ENCODE assay signal across 8 cellular contexts in the genomic region with DNA sequence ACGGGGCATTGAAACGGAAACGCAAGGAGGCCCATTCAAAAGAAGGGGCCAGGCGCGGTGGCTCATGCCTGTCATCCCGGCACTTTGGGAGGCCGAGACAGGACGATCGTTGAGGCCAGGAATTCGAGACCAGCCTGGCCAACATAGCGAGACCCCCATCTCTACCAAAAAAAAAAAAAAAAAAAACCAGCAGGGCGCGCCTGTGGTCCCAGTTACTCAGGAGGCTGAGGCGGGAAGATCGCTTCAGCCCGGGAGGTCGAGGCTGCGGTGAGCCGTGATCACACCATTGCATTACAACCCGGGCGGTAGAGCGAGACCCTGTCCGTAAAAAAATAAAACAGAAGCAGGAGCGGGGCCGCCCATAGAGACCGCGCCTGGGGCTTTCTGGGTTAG. TPM values are rescaled to one million over a fixed set of nuclear protein-coding genes. Genes with fewer than 3 reads are reported as not detected.
A peak's percentile ranks its signal among the peaks of the same experiment; 100 is the strongest.
DNase-seq lines count a peak whose midpoint lies in the region; ATAC-seq and TF ChIP-seq lines count a peak whose summit lies in the region.

No MANE protein-coding gene starts in this region.

- H3K27ac Mint-ChIP-seq in CD14-positive monocyte (peak overlapping the region; percentile 60 to 89 (median 80)), nephron (peak overlapping the region in 2 of 3 experiments; percentile 51 to 97)

- H3K4me3 Mint-ChIP-seq in CD14-positive monocyte (peak overlapping the region; percentile 80 to 82), nephron (peak overlapping the region; percentile 84 to 89 (median 85))

- intact Hi-C loops in CD14-positive monocyte (cut with micrococcal nuclease), result loop anchor here in 1 of 2 donors (10.0 kb wide), 1 partner anchor 55 kb away; no protein-coding TSS in a partner anchor

- H3K4me1 Mint-ChIP-seq in CD14-positive monocyte, result peaks cover 36% of the 10 kb centered on the region
- peaks cover 39% of the 10 kb centered on the region for H3K4me1 Mint-ChIP-seq in nephron

- no peak for DNase-seq in CD14-positive monocyte (ENCODE audit: low spot score)
- DNase-seq in HK-2 (ENCODE audit: unreplicated experiment), result peak; percentile 37
- DNase-seq in choroid plexus epithelial cell (ENCODE audit: low read depth), result no peak
- DNase-seq in cerebellar cortex (ENCODE audit: low spot score), result no peak
- DNase-seq in pons (ENCODE audit: low spot score), result no peak

- H3K27me3 Mint-ChIP-seq in CD14-positive monocyte (ENCODE audit: low read depth in 3 of 3) (peaks cover 6 to 7% (median 6%) of the 10 kb centered on the region in 3 donors), nephron (ENCODE audit: low read depth) (no peaks in the 10 kb centered on the region)

- H3K4me3 ChIP-seq in choroid plexus epithelial cell (ENCODE audit: low read depth, low read length), result peak overlapping the region; percentile 93

- H3K36me3 Mint-ChIP-seq in CD14-positive monocyte (peaks cover 16 to 35% of the 10 kb centered on the region in 2 donors), nephron (ENCODE audit: low read depth) (peaks cover 18% of the 10 kb centered on the region)

- ATAC-seq in HG03280 (IDR thresholded peaks at IDR 0.05; ENCODE audit: unreplicated experiment) (no peak), HG03159 (IDR thresholded peaks at IDR 0.05; ENCODE audit: unreplicated experiment) (no peak)

- H3K9me3 Mint-ChIP-seq in CD14-positive monocyte (peaks cover 0 to 3% (median 0%) of the 10 kb centered on the region in 7 donors), nephron (no peaks in the 10 kb centered on the region)

- TF ChIP-seq CTCF in CD14-positive monocyte (IDR thresholded peaks at IDR 0.05) (no peak), choroid plexus epithelial cell (conservative IDR thresholded peaks at IDR 0.05; ENCODE audit: low read depth, low read length) (no peak), nephron (IDR thresholded peaks at IDR 0.05; ENCODE audit: unreplicated experiment in 3 of 3) (no peak)

RNA-seq across cellular contexts. Expression of a gene that starts 0.4 kb away (rescaled TPM):
- polyA plus RNA-seq in CD14-positive monocyte, result 10 to 100 TPM; 34.5 to 38.8 TPM

RNA-seq across cellular contexts. Expression of a gene that starts 13.4 kb away (rescaled TPM):
- not detected for polyA plus RNA-seq in CD14-positive monocyte

RNA-seq across cellular contexts. Expression of a gene that starts 38.9 kb away (rescaled TPM):
- polyA plus RNA-seq in CD14-positive monocyte, result under 1 TPM; 0.30 to 0.48 TPM
